In the genomic region with DNA sequence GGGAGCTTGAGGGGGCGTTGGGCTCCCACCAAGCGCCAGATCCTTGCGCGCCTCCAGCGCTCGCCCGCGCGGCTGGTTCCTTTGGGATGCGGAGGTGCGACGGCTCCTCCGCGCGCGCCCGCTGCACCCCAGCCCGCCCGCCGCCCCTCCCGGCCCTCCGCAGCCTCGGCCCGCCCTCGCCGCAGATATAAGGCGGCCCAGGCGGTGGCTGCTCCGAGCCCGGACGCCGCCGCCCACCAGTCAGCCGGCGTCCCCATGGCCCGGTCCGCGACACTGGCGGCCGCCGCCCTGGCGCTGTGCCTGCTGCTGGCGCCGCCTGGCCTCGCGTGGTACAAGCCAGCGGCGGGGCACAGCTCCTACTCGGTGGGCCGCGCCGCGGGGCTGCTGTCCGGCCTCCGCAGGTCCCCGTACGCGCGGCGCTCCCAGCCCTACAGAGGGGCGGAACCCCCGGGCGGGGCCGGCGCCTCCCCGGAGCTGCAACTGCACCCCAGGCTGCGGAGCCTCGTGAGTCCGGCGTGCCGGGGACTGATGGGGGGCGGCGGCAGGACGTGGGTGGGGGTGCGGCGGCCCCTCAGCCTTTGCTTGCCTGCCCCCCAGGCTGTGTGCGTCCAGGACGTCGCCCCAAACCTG, we compare ENCODE assay signal across 9 cellular contexts. TPM values are rescaled to one million over a fixed set of nuclear protein-coding genes. Genes with fewer than 3 reads are reported as not detected.
DNase-seq lines count a peak whose midpoint lies in the region; ATAC-seq and TF ChIP-seq lines count a peak whose summit lies in the region.
"Had no signal": no experiment of that assay in that cellular context is flagged by ENCODE, and none has a peak within 500 bp of the region (broad histone marks: within the 10 kb centered on the region; RNA-seq: fewer than 3 reads in every experiment).

NPB (plus strand) TSS at position 216 of the 630 bp plus-strand sequence; CDS start at position 256, 40 bp downstream.

- TF ChIP-seq CTCF in DOHH2 (IDR thresholded peaks at IDR 0.05; ENCODE audit: low read depth, low read length, poor library complexity, severe bottlenecking): no peak
- TF ChIP-seq CTCF in gastroesophageal sphincter (IDR thresholded peaks at IDR 0.05): no peak
- no peak for TF ChIP-seq CTCF in psoas muscle (IDR thresholded peaks at IDR 0.05)

- WGBS in gastroesophageal sphincter (ENCODE audit: low coverage in 1 of 2), 2 donors: no CpG with 5 or more reads among the region's 79 CpGs
- 1 to 4% (median 1%) methylated on average over 28 to 79 of the region's 79 CpGs for WGBS in psoas muscle, 3 donors

- no peak for DNase-seq in SJSA1 (ENCODE audit: low read depth in 1 of 2, low spot score in 2 of 2)
- no peak for DNase-seq in psoas muscle
- no peak for DNase-seq in NAMALWA (ENCODE audit: low spot score)
- no peak for DNase-seq in SKM-1 treated with dmso at 0.1 percent for 144 hours (lab: John Stamatoyannopoulos, UW; ENCODE audit: unreplicated experiment)
- DNase-seq in midbrain (lab: John Stamatoyannopoulos, UW): no peak

- intact Hi-C loops in psoas muscle (cut with DNase I): no loop called here

- H3K27ac ChIP-seq in DOHH2 (ENCODE audit: low read depth, low read length) (no peak within 1 kb of the TSS), SJSA1 (no peak within 1 kb of the TSS), gastroesophageal sphincter (peak within 1 kb of the TSS in 1 of 4 donors; percentile 26), psoas muscle (no peak within 1 kb of the TSS)

- no peaks in the 10 kb centered on the region for H3K9me2 ChIP-seq in DOHH2 (replicated peaks; ENCODE audit: control insufficient read depth, low read length)

- no peaks in the 10 kb centered on the region for H3F3A ChIP-seq in DOHH2 (ENCODE audit: control insufficient read depth, insufficient read depth)

- peak within 1 kb of the TSS; percentile 14; the same call in 1 of the 2 replicates for H3K4me2 ChIP-seq in DOHH2 (ENCODE audit: low read length)

- H3K36me3 ChIP-seq in DOHH2 (ENCODE audit: control insufficient read depth, low read length): peaks cover 51% of the 10 kb centered on the region
- H3K36me3 ChIP-seq in SJSA1: peaks cover 83% of the 10 kb centered on the region
- H3K36me3 ChIP-seq in gastroesophageal sphincter: peaks cover 0 to 77% of the 10 kb centered on the region in 2 donors
- H3K36me3 ChIP-seq in psoas muscle (ENCODE audit: insufficient read depth in 1 of 2, low read depth in 1 of 2): peaks cover 0 to 59% of the 10 kb centered on the region in 2 donors

- H3K9me3 ChIP-seq in DOHH2 (ENCODE audit: control insufficient read depth, insufficient read depth, low read length) (no peaks in the 10 kb centered on the region), SJSA1 (replicated peaks) (no peaks in the 10 kb centered on the region), gastroesophageal sphincter (no peaks in the 10 kb centered on the region), psoas muscle (no peaks in the 10 kb centered on the region)

- TF ChIP-seq EP300 in gastroesophageal sphincter (IDR thresholded peaks at IDR 0.05): no peak

- peaks cover 4% of the 10 kb centered on the region; the same call in 1 of the 2 replicates for H4K20me1 ChIP-seq in DOHH2 (ENCODE audit: control insufficient read depth, insufficient read depth, low read depth, low read length)

- H3K27me3 ChIP-seq in DOHH2 (ENCODE audit: control insufficient read depth, low read length) (peaks cover 2% of the 10 kb centered on the region), SJSA1 (replicated peaks) (no peaks in the 10 kb centered on the region), gastroesophageal sphincter (peaks cover 24% of the 10 kb centered on the region), psoas muscle (ENCODE audit: insufficient read depth in 3 of 3, low read length in 2 of 3) (no peaks in the 10 kb centered on the region)

- ATAC-seq in gastroesophageal sphincter: peak; percentile 56
- ATAC-seq in psoas muscle: peak; percentile 49 to 68 (median 63)
- ATAC-seq in GM21825 (IDR thresholded peaks at IDR 0.05; ENCODE audit: unreplicated experiment): no peak

- no peaks in the 10 kb centered on the region for H3K79me2 ChIP-seq in DOHH2 (ENCODE audit: control insufficient read depth, low read length)

- H3K4me1 ChIP-seq in DOHH2 (ENCODE audit: control insufficient read depth, low read length): no peaks in the 10 kb centered on the region; the same call in 1 of the 2 replicates
- H3K4me1 ChIP-seq in SJSA1 (replicated peaks): peaks cover 50% of the 10 kb centered on the region
- peaks cover 0 to 20% (median 11%) of the 10 kb centered on the region in 3 donors for H3K4me1 ChIP-seq in gastroesophageal sphincter
- peaks cover 11% of the 10 kb centered on the region for H3K4me1 ChIP-seq in psoas muscle

- TF ChIP-seq POLR2A in gastroesophageal sphincter (IDR thresholded peaks at IDR 0.05): no peak

- H3K4me3 ChIP-seq in DOHH2 (ENCODE audit: low read length) (no peak within 1 kb of the TSS), SJSA1 (0 out of 2 replicates have a peak within 1 kb of the TSS, but pooled peaks have one; percentile 13), gastroesophageal sphincter (peak within 1 kb of the TSS in 1 of 2 donors; percentile 50), psoas muscle (peak within 1 kb of the TSS; percentile 57)
- H3K4me3 ChIP-seq: SK-N-MC had no signal

RNA-seq across cellular contexts. Expression of gene NPB, which starts in this region (rescaled TPM):
- total RNA-seq in SJSA1 (2014; rRNA removed; shearing (Covaris generic)): 0.56 and 0.84 TPM in 2 replicates
- total RNA-seq in gastroesophageal sphincter: under 1 TPM in 2 of 4 donors, not detected in 2; 0.12 to 0.16 TPM
- total RNA-seq in psoas muscle: under 1 TPM; 0.42 to 0.78 (median 0.55) TPM
- polyA plus RNA-seq in psoas muscle: 1 to 10 TPM in 1 of 3 donors, under 1 TPM in 2; 0.73 to 2.9 (median 0.76) TPM

Comparison
In these comparisons a context has a peak if more than half of its experiments do, and no peak if none do; other contexts are left out.
1. Peak in ATAC-seq in gastroesophageal sphincter; RNA of the gene not detected or under 1 TPM.